In genomic region chr7:141288626-141289025, GRCh38 we compare ENCODE assay signal across 19 cellular contexts.
DNase-seq lines count a peak whose midpoint lies in the region; ATAC-seq and TF ChIP-seq lines count a peak whose summit lies in the region.
"Had no signal": no experiment of that assay in that cellular context is flagged by ENCODE, and none has a peak within 500 bp of the region (broad histone marks: within the 10 kb centered on the region; RNA-seq: fewer than 3 reads in every experiment).

No MANE protein-coding gene starts in this region.

- no peaks in the 10 kb centered on the region for H3K36me3 Mint-ChIP-seq in MCF 10A (ENCODE audit: insufficient read depth, unreplicated experiment)

- no peak overlapping the region for H2AFZ ChIP-seq in parathyroid adenoma

- no peak for TF ChIP-seq CTCF in MCF 10A (IDR thresholded peaks at IDR 0.05; ENCODE audit: unreplicated experiment)
- TF ChIP-seq CTCF in breast epithelium (IDR thresholded peaks at IDR 0.05), result no peak
- TF ChIP-seq CTCF in epithelial cell of esophagus (IDR thresholded peaks at IDR 0.05; ENCODE audit: insufficient read depth, low read depth, low read length, missing control alignments), result no peak
- no peak for TF ChIP-seq CTCF in parathyroid adenoma (IDR thresholded peaks at IDR 0.05)

- ATAC-seq in GM18511 (IDR thresholded peaks at IDR 0.05; ENCODE audit: unreplicated experiment), result no peak

- no peak overlapping the region for H3K27ac Mint-ChIP-seq in MCF 10A (ENCODE audit: low read depth, unreplicated experiment)
- H3K27ac Mint-ChIP-seq: HFFc6 had no signal

- intact Hi-C loops in MCF 10A (cut with micrococcal nuclease) (no loop called here), breast epithelium (cut with DNase I; ENCODE audit: low total_unique reads) (no loop called here)

- H3K27me3 ChIP-seq in breast epithelium (no peaks in the 10 kb centered on the region), parathyroid adenoma (ENCODE audit: control insufficient read depth, insufficient read depth, low read length) (no peaks in the 10 kb centered on the region)
- H3K27me3 ChIP-seq: BLaER1, MG63, SJSA1 had no signal

- H3K4me1 ChIP-seq in breast epithelium, result no peaks in the 10 kb centered on the region
- peaks cover 72% of the 10 kb centered on the region for H3K4me1 ChIP-seq in parathyroid adenoma
- H3K4me1 ChIP-seq: SJSA1 had no signal

- H3K27ac ChIP-seq in breast epithelium (no peak overlapping the region), parathyroid adenoma (peak overlapping the region; percentile 93)
- H3K27ac ChIP-seq: BLaER1, KMS-11, RWPE1, SJSA1 had no signal

- CTCF ChIA-PET in MCF 10A (lab: Yijun Ruan, JAX) (no interaction called here), HEK293T (lab: Yijun Ruan, JAX) (no interaction called here)

- H3K79me2 ChIP-seq in parathyroid adenoma, result peaks cover 21% of the 10 kb centered on the region

- peak overlapping the region; percentile 30 for H3K4me2 ChIP-seq in parathyroid adenoma (ENCODE audit: low read length)
- H3K4me2 ChIP-seq: BLaER1, KMS-11 had no signal

- H3K9ac ChIP-seq in parathyroid adenoma, result no peak overlapping the region
- H3K9ac ChIP-seq: BLaER1, KMS-11 had no signal

- BruUV-seq in MCF 10A (replicated peaks; lab: Mats Ljungman, UMichigan), result no TSS peak

- H3K9me3 ChIP-seq in breast epithelium (no peaks in the 10 kb centered on the region), parathyroid adenoma (ENCODE audit: control insufficient read depth, low read length) (no peaks in the 10 kb centered on the region)
- H3K9me3 ChIP-seq: BLaER1, MG63, SJSA1 had no signal

- peaks cover 14% of the 10 kb centered on the region for H3K9me3 Mint-ChIP-seq in MCF 10A (ENCODE audit: unreplicated experiment)
- H3K9me3 Mint-ChIP-seq: HFFc6 had no signal

- no peak for TF ChIP-seq POLR2A in breast epithelium (IDR thresholded peaks at IDR 0.05)

- no peaks in the 10 kb centered on the region for H3K27me3 Mint-ChIP-seq in MCF 10A (ENCODE audit: insufficient read depth, unreplicated experiment)

- no peaks in the 10 kb centered on the region for H3K4me1 Mint-ChIP-seq in MCF 10A (ENCODE audit: insufficient read depth, unreplicated experiment)

- POLR2A ChIA-PET in MCF 10A (lab: Yijun Ruan, JAX) (no interaction called here), HEK293T (lab: Yijun Ruan, JAX) (no interaction called here)

- H3K4me3 Mint-ChIP-seq in MCF 10A (ENCODE audit: unreplicated experiment), result no peak overlapping the region
- H3K4me3 Mint-ChIP-seq: HFFc6 had no signal

- DNase-seq in MCF 10A (ENCODE audit: unreplicated experiment), result peak; percentile 8
- DNase-seq in breast epithelium (ENCODE audit: low spot score in 2 of 2), result no peak
- peak; percentile 15 for DNase-seq in NCI-H2171 (lab: John Stamatoyannopoulos, UW)
- peak; percentile 2 for DNase-seq in epithelial cell of esophagus (ENCODE audit: low read depth)
- no peak for DNase-seq in HEK293T (ENCODE audit: extremely low spot score)
- no peak for DNase-seq in activated T-cell treated with anti-CD3 and anti-CD28 coated beads for 4 hours
- DNase-seq: HFFc6, MG63, NCI-H1092 treated with DMSO at 0.1 percent for 48 hours, NCI-H1930, NCI-H345, NCI-H526 treated with DMSO at 0.1 percent for 48 hours, OCI-M1 had no signal

- H3K4me3 ChIP-seq in breast epithelium (no peak overlapping the region), epithelial cell of esophagus (ENCODE audit: low read length) (no peak overlapping the region), parathyroid adenoma (ENCODE audit: low read depth, low read length) (no peak overlapping the region)
- H3K4me3 ChIP-seq: BLaER1, MG63, SJSA1 had no signal

- H3K36me3 ChIP-seq in breast epithelium (no peaks in the 10 kb centered on the region), parathyroid adenoma (ENCODE audit: control insufficient read depth, insufficient read depth, low read length) (no peaks in the 10 kb centered on the region)
- H3K36me3 ChIP-seq: BLaER1, MG63, SJSA1 had no signal

TF ChIP-seq in HEK293T, 16 proteins besides CTCF, POLR2A, EP300 and RAD21:
- no peak for TF ChIP-seq TARDBP (IDR thresholded peaks at IDR 0.05)
- TF ChIP-seq L3MBTL2 (conservative IDR thresholded peaks at IDR 0.05), result no peak
- no peak for TF ChIP-seq FOXM1 (IDR thresholded peaks at IDR 0.05; ENCODE audit: borderline replicate concordance)
- TF ChIP-seq SP1 (IDR thresholded peaks at IDR 0.05), result no peak
- no peak for TF ChIP-seq HDGF (IDR thresholded peaks at IDR 0.05; ENCODE audit: borderline replicate concordance)
- no peak for TF ChIP-seq FOXK2 (IDR thresholded peaks at IDR 0.05)
- no peak for TF ChIP-seq SUZ12 (IDR thresholded peaks at IDR 0.05)
- no peak for TF ChIP-seq FOXA1 (IDR thresholded peaks at IDR 0.05)
- no peak for TF ChIP-seq NFRKB (IDR thresholded peaks at IDR 0.05)
- no peak for TF ChIP-seq ELF4 (IDR thresholded peaks at IDR 0.05)
- TF ChIP-seq CTBP1 (IDR thresholded peaks at IDR 0.05; ENCODE audit: borderline replicate concordance), result no peak
- TF ChIP-seq, protein P1, sequence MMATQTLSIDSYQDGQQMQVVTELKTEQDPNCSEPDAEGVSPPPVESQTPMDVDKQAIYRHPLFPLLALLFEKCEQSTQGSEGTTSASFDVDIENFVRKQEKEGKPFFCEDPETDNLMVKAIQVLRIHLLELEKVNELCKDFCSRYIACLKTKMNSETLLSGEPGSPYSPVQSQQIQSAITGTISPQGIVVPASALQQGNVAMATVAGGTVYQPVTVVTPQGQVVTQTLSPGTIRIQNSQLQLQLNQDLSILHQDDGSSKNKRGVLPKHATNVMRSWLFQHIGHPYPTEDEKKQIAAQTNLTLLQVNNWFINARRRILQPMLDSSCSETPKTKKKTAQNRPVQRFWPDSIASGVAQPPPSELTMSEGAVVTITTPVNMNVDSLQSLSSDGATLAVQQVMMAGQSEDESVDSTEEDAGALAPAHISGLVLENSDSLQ (IDR thresholded peaks at IDR 0.05), result no peak
- TF ChIP-seq ZNF384 (IDR thresholded peaks at IDR 0.05), result no peak
- TF ChIP-seq LEF1 (IDR thresholded peaks at IDR 0.05; ENCODE audit: borderline replicate concordance), result no peak
- no peak for TF ChIP-seq BHLHE40 (IDR thresholded peaks at IDR 0.05; ENCODE audit: borderline replicate concordance)
- no peak for TF ChIP-seq ARNT (IDR thresholded peaks at IDR 0.05)

Comparison
In these comparisons a context has a peak if more than half of its experiments do, and no peak if none do; other contexts are left out.
1. DNase-seq: peak in MCF 10A (single experiment), NCI-H2171 (single experiment) and epithelial cell of esophagus (single experiment); none in breast epithelium (0 of 2), HEK293T (single experiment) and activated T-cell treated with anti-CD3 and anti-CD28 coated beads for 4 hours (single experiment).